13 cellular contexts compared by ENCODE assay signal in the genomic region with DNA sequence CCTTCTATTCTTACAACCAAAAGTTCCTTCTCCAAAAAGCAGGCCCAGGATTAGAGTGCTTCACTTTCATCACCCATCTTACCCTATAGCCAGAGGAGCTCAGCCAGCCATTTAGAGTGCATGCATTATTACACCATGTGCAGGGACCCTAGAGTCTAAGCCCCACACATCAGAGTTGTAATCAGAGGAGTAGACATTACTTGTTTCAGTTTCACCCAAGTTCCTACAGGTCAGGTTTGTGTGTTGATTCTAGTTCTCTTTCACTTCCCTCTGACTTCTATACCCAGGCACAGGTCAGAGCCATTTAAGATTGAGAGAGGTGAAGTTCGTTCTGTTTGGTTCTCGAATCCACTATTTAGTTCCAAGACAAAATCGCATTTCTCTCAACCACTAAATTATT. TPM values are rescaled to one million over a fixed set of nuclear protein-coding genes. Genes with fewer than 3 reads are reported as not detected.
DNase-seq lines count a peak whose midpoint lies in the region; ATAC-seq, FAIRE-seq and TF ChIP-seq lines count a peak whose summit lies in the region.
"Had no signal": no experiment of that assay in that cellular context is flagged by ENCODE, and none has a peak within 500 bp of the region (broad histone marks: within the 10 kb centered on the region; RNA-seq: fewer than 3 reads in every experiment).

No MANE protein-coding gene starts in this region.

- H3K9ac ChIP-seq in Karpas-422 (ENCODE audit: low read length): no peak overlapping the region

- no peaks in the 10 kb centered on the region for H3K79me2 ChIP-seq in Karpas-422 (ENCODE audit: low read length)

- DNase-seq in GM12891 (ENCODE audit: insufficient read length, low spot score) (no peak), MV-4-11 (lab: John Stamatoyannopoulos, UW) (peak; percentile 62), ascending aorta (ENCODE audit: low spot score in 2 of 2) (no peak), NCI-H510A treated with DMSO at 0.1 percent for 48 hours (lab: John Stamatoyannopoulos, UW) (no peak), Karpas-422 (no peak)
- no peak for DNase-seq in activated CD4-positive, CD25-positive, alpha-beta regulatory T cell (lab: John Stamatoyannopoulos, UW)
- DNase-seq: COR-L47, dorsolateral prefrontal cortex, hippocampal formation, left colon, NCI-H2171 had no signal

- H4K20me1 ChIP-seq in Karpas-422 (ENCODE audit: insufficient read depth, low read depth, low read length): no peaks in the 10 kb centered on the region

- no peak overlapping the region for H3K27ac ChIP-seq in ascending aorta
- H3K27ac ChIP-seq in Karpas-422 (ENCODE audit: low read length): no peak overlapping the region
- H3K27ac ChIP-seq: dorsolateral prefrontal cortex had no signal

- H3K36me3 ChIP-seq in ascending aorta (no peaks in the 10 kb centered on the region), Karpas-422 (ENCODE audit: insufficient read depth, low read length) (no peaks in the 10 kb centered on the region)

- H3K4me3 ChIP-seq in ascending aorta (no peak overlapping the region), Karpas-422 (ENCODE audit: low read length) (no peak overlapping the region)
- H3K4me3 ChIP-seq: dorsolateral prefrontal cortex had no signal

- peak; percentile 63 for FAIRE-seq in GM12891 (lab: Jason Lieb, UNC)

- no peaks in the 10 kb centered on the region for H3K4me1 ChIP-seq in ascending aorta
- H3K4me1 ChIP-seq in Karpas-422 (ENCODE audit: low read length): no peaks in the 10 kb centered on the region

- H2AFZ ChIP-seq in Karpas-422 (ENCODE audit: low read length): no peak overlapping the region

- intact Hi-C loops in ascending aorta (cut with DNase I): no loop called here

- H3K27me3 ChIP-seq in ascending aorta (no peaks in the 10 kb centered on the region), Karpas-422 (ENCODE audit: low read length) (no peaks in the 10 kb centered on the region)

- ATAC-seq in GM19351 (IDR thresholded peaks at IDR 0.05; ENCODE audit: unreplicated experiment) (peak; percentile 97), HG02885 (IDR thresholded peaks at IDR 0.05; ENCODE audit: poor library complexity, unreplicated experiment) (peak; percentile 81)
- ATAC-seq: left colon had no signal

- H3K9me3 ChIP-seq in ascending aorta (no peaks in the 10 kb centered on the region), Karpas-422 (ENCODE audit: low read length) (no peaks in the 10 kb centered on the region)

- TF ChIP-seq POLR2A in GM12891 (IDR thresholded peaks at IDR 0.05; ENCODE audit: low read depth, low read length): no peak

- no peaks in the 10 kb centered on the region for H3K9me2 ChIP-seq in Karpas-422 (replicated peaks; ENCODE audit: insufficient read depth, low read length)

- H3K4me2 ChIP-seq in Karpas-422 (ENCODE audit: low read depth, low read length, poor library complexity, severe bottlenecking): no peak overlapping the region

- no peak for TF ChIP-seq CTCF in ascending aorta (IDR thresholded peaks at IDR 0.05)

TF ChIP-seq in GM12891, 5 proteins besides CTCF, POLR2A, EP300 and RAD21:
- TF ChIP-seq TAF1 (IDR thresholded peaks at IDR 0.05; ENCODE audit: low read depth, low read length) (no peak), PAX5 (IDR thresholded peaks at IDR 0.05; ENCODE audit: insufficient read depth, low read length, severe bottlenecking) (no peak), SPI1 (IDR thresholded peaks at IDR 0.05; ENCODE audit: low read depth, low read length) (peak; percentile 69)

RNA-seq across cellular contexts. Expression of a gene that starts 16.3 kb away (rescaled TPM):
- polyA plus RNA-seq in GM12891 (2012; ENCODE audit: low read depth, missing spikeins): 0.06 TPM
- total RNA-seq in ascending aorta: 1.8 TPM
- 0.04 TPM in 1 of 2 replicates, not detected in the other for total RNA-seq in Karpas-422 (2014; rRNA removed; shearing (Covaris generic); ENCODE audit: low replicate concordance)

RNA-seq across cellular contexts. Expression of a gene that starts 38.2 kb away (rescaled TPM):
- 2.1 TPM for polyA plus RNA-seq in GM12891 (2012; ENCODE audit: low read depth, missing spikeins)
- 14.5 TPM for total RNA-seq in ascending aorta
- not detected in 2 replicates for total RNA-seq in Karpas-422 (2014; rRNA removed; shearing (Covaris generic); ENCODE audit: low replicate concordance)

Comparison
In these comparisons a context has a peak if more than half of its experiments do, and no peak if none do; other contexts are left out.
1. RNA of a gene that starts 38.2 kb away (total RNA-seq): 14.5 TPM in ascending aorta (single experiment); not detected in Karpas-422; every median in the first group is over 10 times any median in the second.